16 cellular contexts compared by ENCODE assay signal in genomic region chr14:99550387-99550992, GRCh38.
"Had no signal": no experiment of that assay in that cellular context is flagged by ENCODE, and none has a peak within 500 bp of the region (broad histone marks: within the 10 kb centered on the region; RNA-seq: fewer than 3 reads in every experiment).

No MANE protein-coding gene starts in this region.

- H2AFZ ChIP-seq: parathyroid adenoma had no signal

- DNase-seq: activated CD4-positive, alpha-beta T cell treated with anti-CD3 and anti-CD28 coated beads, Interleukin-2, amount 10 ng/mL, durations not matched to agents 24 days and 14 days; activated CD4-positive, CD25-positive, alpha-beta regulatory T cell; activated CD8-positive, alpha-beta memory T cell treated with anti-CD3 and anti-CD28 coated beads for 24 hours; activated naive CD8-positive, alpha-beta T cell treated with anti-CD3 and anti-CD28 coated beads, Interleukin-2, amount 10 ng/mL, durations not matched to agents 7 days and 5 days; aorta; erythroblast; islet precursor cell; midbrain; stimulated activated CD4-positive, alpha-beta T cell treated with anti-CD3 and anti-CD28 coated beads, Interleukin-2, amount 100 ng/mL, for 48 hours; stimulated activated naive B cell treated with anti-CD40 and anti-IgM and Interleukin-4, amounts not matched to agents 10 μg/mL and 1 μg/mL and 100 μg/mL, for 72 hours; substantia nigra; T-helper 2 cell had no signal

- H3K36me3 Mint-ChIP-seq: activated naive CD8-positive, alpha-beta T cell treated with anti-CD3 and anti-CD28 coated beads, Interleukin-2, amount 10 ng/mL, durations not matched to agents 7 days and 5 days; stimulated activated naive B cell treated with anti-CD40 and anti-IgM and Interleukin-4, amounts not matched to agents 10 μg/mL and 1 μg/mL and 100 μg/mL, for 72 hours had no signal

- H3K9ac ChIP-seq: parathyroid adenoma had no signal

- H3K27me3 ChIP-seq: breast epithelium had no signal

- H3K4me1 Mint-ChIP-seq: activated CD4-positive, alpha-beta T cell treated with anti-CD3 and anti-CD28 coated beads, Interleukin-2, amount 10 ng/mL, durations not matched to agents 24 days and 14 days; activated naive CD8-positive, alpha-beta T cell treated with anti-CD3 and anti-CD28 coated beads, Interleukin-2, amount 10 ng/mL, durations not matched to agents 7 days and 5 days had no signal

- H3K9me3 ChIP-seq: breast epithelium had no signal

- H3K4me3 Mint-ChIP-seq: activated CD4-positive, alpha-beta T cell treated with anti-CD3 and anti-CD28 coated beads, Interleukin-2, amount 10 ng/mL, durations not matched to agents 24 days and 14 days; activated naive CD8-positive, alpha-beta T cell treated with anti-CD3 and anti-CD28 coated beads, Interleukin-2, amount 10 ng/mL, durations not matched to agents 7 days and 5 days; activated T-helper 1 cell treated with anti-CD3 and anti-CD28 coated beads, Interleukin-12 subunit alpha, Interleukin-12 subunit beta, Interleukin-2, Interleukin-4 antibody, amounts not matched to agents 30 ng/mL and 10 ng/mL and 1 ng/mL, durations not matched to agents 14 hours and 24 hours and 36 hours; stimulated activated naive B cell treated with anti-CD40 and anti-IgM and Interleukin-4, amounts not matched to agents 10 μg/mL and 1 μg/mL and 100 μg/mL, for 72 hours had no signal

- H3K27me3 Mint-ChIP-seq: activated CD4-positive, alpha-beta T cell treated with anti-CD3 and anti-CD28 coated beads, Interleukin-2, amount 10 ng/mL, durations not matched to agents 24 days and 14 days; activated naive CD8-positive, alpha-beta T cell treated with anti-CD3 and anti-CD28 coated beads, Interleukin-2, amount 10 ng/mL, durations not matched to agents 7 days and 5 days had no signal

- H3K27ac Mint-ChIP-seq: activated CD4-positive, alpha-beta T cell treated with anti-CD3 and anti-CD28 coated beads, Interleukin-2, amount 10 ng/mL, durations not matched to agents 24 days and 14 days; activated naive CD8-positive, alpha-beta T cell treated with anti-CD3 and anti-CD28 coated beads, Interleukin-2, amount 10 ng/mL, durations not matched to agents 7 days and 5 days; activated T-helper 1 cell treated with anti-CD3 and anti-CD28 coated beads, Interleukin-12 subunit alpha, Interleukin-12 subunit beta, Interleukin-2, Interleukin-4 antibody, amounts not matched to agents 30 ng/mL and 10 ng/mL and 1 ng/mL, durations not matched to agents 14 hours and 24 hours and 36 hours; stimulated activated naive B cell treated with anti-CD40 and anti-IgM and Interleukin-4, amounts not matched to agents 10 μg/mL and 1 μg/mL and 100 μg/mL, for 72 hours had no signal

- H3K27ac ChIP-seq: breast epithelium, parathyroid adenoma had no signal

- H3K4me3 ChIP-seq: breast epithelium, lung had no signal

- H3K9me3 Mint-ChIP-seq: activated CD4-positive, alpha-beta T cell treated with anti-CD3 and anti-CD28 coated beads, Interleukin-2, amount 10 ng/mL, durations not matched to agents 24 days and 14 days; activated naive CD8-positive, alpha-beta T cell treated with anti-CD3 and anti-CD28 coated beads, Interleukin-2, amount 10 ng/mL, durations not matched to agents 7 days and 5 days; activated T-helper 1 cell treated with anti-CD3 and anti-CD28 coated beads, Interleukin-12 subunit alpha, Interleukin-12 subunit beta, Interleukin-2, Interleukin-4 antibody, amounts not matched to agents 30 ng/mL and 10 ng/mL and 1 ng/mL, durations not matched to agents 14 hours and 24 hours and 36 hours; stimulated activated naive B cell treated with anti-CD40 and anti-IgM and Interleukin-4, amounts not matched to agents 10 μg/mL and 1 μg/mL and 100 μg/mL, for 72 hours had no signal

- H3K36me3 ChIP-seq: breast epithelium had no signal
